In genomic region chr6:69018911-69019310, GRCh38 we compare ENCODE assay signal across 26 cellular contexts.
A peak's percentile ranks its signal among the peaks of the same experiment; 100 is the strongest.
DNase-seq lines count a peak whose midpoint lies in the region; FAIRE-seq lines count a peak whose summit lies in the region.
"Had no signal": no experiment of that assay in that cellular context is flagged by ENCODE, and none has a peak within 500 bp of the region (broad histone marks: within the 10 kb centered on the region; RNA-seq: fewer than 3 reads in every experiment).

No MANE protein-coding gene starts in this region.

- H3K27ac ChIP-seq in mesenchymal stem cell (ENCODE audit: low read length, poor library complexity, severe bottlenecking): peak overlapping the region; percentile 58
- H3K27ac ChIP-seq: 22Rv1, A549, BLaER1 had no signal

- H3K9ac ChIP-seq in mesenchymal stem cell (ENCODE audit: low read length): no peak overlapping the region
- H3K9ac ChIP-seq: BLaER1 had no signal

- WGBS in mesenchymal stem cell: 100% methylated on average over 1 of the region's 1 CpG

- no peak overlapping the region for H3K4ac ChIP-seq in mesenchymal stem cell (ENCODE audit: low read depth in 1 of 2, low read length in 2 of 2)

- DNase-seq in ACHN (peak; percentile 11), DMS53 treated with DMSO at 0.1 percent for 48 hours (lab: John Stamatoyannopoulos, UW; ENCODE audit: unreplicated experiment) (peak; percentile 29), RCC 7860 (ENCODE audit: low spot score) (no peak), mesenchymal stem cell (no peak), KBM-7 (no peak), SIG-M5 treated with dmso at 0.1 percent for 504 hours (lab: John Stamatoyannopoulos, UW; ENCODE audit: unreplicated experiment) (no peak), NCI-H187 treated with DMSO at 0.1 percent for 48 hours (lab: John Stamatoyannopoulos, UW) (no peak)
- DNase-seq in activated CD4-positive, alpha-beta T cell treated with anti-CD3 and anti-CD28 coated beads, Interleukin-2, amount 50 U/mL, for 48 hours: no peak
- DNase-seq: BE2C; C1 segment of cervical spinal cord; CD4-positive, alpha-beta memory T cell; CD4-positive, CD25-positive, alpha-beta regulatory T cell; CD8-positive, alpha-beta memory T cell; COR-L47; DMS 273 treated with DMSO at 0.1 percent for 48 hours; DMS153; DMS79; DND-41; EL; GDM1 had no signal

- H3K27me3 ChIP-seq in mesenchymal stem cell (ENCODE audit: control insufficient read depth in 1 of 2, insufficient read depth in 1 of 2, low read length in 2 of 2): no peaks in the 10 kb centered on the region
- H3K27me3 ChIP-seq: BE2C, BLaER1 had no signal

- peak; percentile 45 for FAIRE-seq in RCC 7860 (lab: Jason Lieb, UNC)
- FAIRE-seq: A549, GM12878, GM12892, GM18507 had no signal

- no peaks in the 10 kb centered on the region for H3K79me1 ChIP-seq in mesenchymal stem cell (replicated peaks; ENCODE audit: low read length, poor library complexity, severe bottlenecking)

- H2BK120ac ChIP-seq in mesenchymal stem cell (ENCODE audit: low read depth, low read length): no peak overlapping the region

- no peaks in the 10 kb centered on the region for H3K9me3 ChIP-seq in mesenchymal stem cell (ENCODE audit: control insufficient read depth, low read length)
- H3K9me3 ChIP-seq: A549, BE2C, BLaER1 had no signal

- no peak overlapping the region for H2AK5ac ChIP-seq in mesenchymal stem cell (ENCODE audit: low read length, severe bottlenecking)

- no peak overlapping the region for H4K8ac ChIP-seq in mesenchymal stem cell (ENCODE audit: low read length)

- no peak overlapping the region for H2BK15ac ChIP-seq in mesenchymal stem cell (ENCODE audit: low read depth, poor library complexity, severe bottlenecking)

- H2AFZ ChIP-seq in mesenchymal stem cell (ENCODE audit: low read depth, low read length): no peak overlapping the region

- H3K36me3 ChIP-seq in mesenchymal stem cell (ENCODE audit: control insufficient read depth in 1 of 2, insufficient read depth in 2 of 2, low read depth in 1 of 2, low read length in 2 of 2): no peaks in the 10 kb centered on the region
- H3K36me3 ChIP-seq: BE2C, BLaER1 had no signal

- H3K4me2 ChIP-seq in mesenchymal stem cell (ENCODE audit: low read length, poor library complexity, severe bottlenecking): no peak overlapping the region
- H3K4me2 ChIP-seq: A549, BLaER1 had no signal

- no peak overlapping the region for H2BK5ac ChIP-seq in mesenchymal stem cell (ENCODE audit: low read depth, low read length, poor library complexity, severe bottlenecking)

- H2BK12ac ChIP-seq in mesenchymal stem cell (ENCODE audit: low read length in 2 of 2): no peak overlapping the region

- H4K91ac ChIP-seq in mesenchymal stem cell (ENCODE audit: low read length): no peak overlapping the region

- no peak overlapping the region for H3K14ac ChIP-seq in mesenchymal stem cell (ENCODE audit: low read length in 2 of 2)

- no peak overlapping the region for H3K23ac ChIP-seq in mesenchymal stem cell (ENCODE audit: low read length in 2 of 2)

- no peak overlapping the region for H3K18ac ChIP-seq in mesenchymal stem cell (ENCODE audit: low read depth in 1 of 2, low read length in 2 of 2)

- in situ Hi-C loops in ACHN (cut with HindIII; ENCODE audit: low pct_ligation_motif_present, low pct_unique_long_range_greater_than_20kb, low sequenced_read_pairs): no loop called here
- in situ Hi-C loops in KBM-7 (cut with MboI; ENCODE audit: low pct_unique_long_range_greater_than_20kb, low sequenced_read_pairs): no loop called here

- H3K4me1 ChIP-seq in mesenchymal stem cell (ENCODE audit: control insufficient read depth, insufficient read depth, low read depth, low read length): no peaks in the 10 kb centered on the region
- H3K4me1 ChIP-seq: A549, BE2C, BLaER1 had no signal

- no peak overlapping the region for H3K4me3 ChIP-seq in mesenchymal stem cell (ENCODE audit: insufficient read depth in 1 of 2, low read depth in 1 of 2, low read length in 2 of 2)
- H3K4me3 ChIP-seq: A549, BLaER1, GM12878 had no signal

Comparison
In these comparisons a context has a peak if more than half of its experiments do, and no peak if none do; other contexts are left out.
1. DNase-seq: peak in ACHN (single experiment) and DMS53 treated with DMSO at 0.1 percent for 48 hours (single experiment); none in RCC 7860 (single experiment), mesenchymal stem cell (single experiment), KBM-7 (single experiment), SIG-M5 treated with dmso at 0.1 percent for 504 hours (single experiment), NCI-H187 treated with DMSO at 0.1 percent for 48 hours (single experiment) and activated CD4-positive, alpha-beta T cell treated with anti-CD3 and anti-CD28 coated beads, Interleukin-2, amount 50 U/mL, for 48 hours (0 of 2).